ENCODE assay signal across 14 cellular contexts in genomic region chr3:82505079-82505756, GRCh38.
DNase-seq lines count a peak whose midpoint lies in the region; ATAC-seq and TF ChIP-seq lines count a peak whose summit lies in the region.
"Had no signal": no experiment of that assay in that cellular context is flagged by ENCODE, and none has a peak within 500 bp of the region (broad histone marks: within the 10 kb centered on the region; RNA-seq: fewer than 3 reads in every experiment).

No MANE protein-coding gene starts in this region.

- no peaks in the 10 kb centered on the region for H3K36me3 ChIP-seq in naive thymus-derived CD4-positive, alpha-beta T cell (ENCODE audit: control insufficient read depth in 2 of 3, insufficient read depth in 3 of 3, low read length in 3 of 3)
- H3K36me3 ChIP-seq: BLaER1 had no signal

- H3K4me1 Mint-ChIP-seq in activated naive CD8-positive, alpha-beta T cell treated with anti-CD3 and anti-CD28 coated beads, Interleukin-2, amount 50 U/mL, for 24 hours = no peaks in the 10 kb centered on the region
- H3K4me1 Mint-ChIP-seq in activated naive CD8-positive, alpha-beta T cell treated with anti-CD3 and anti-CD28 coated beads for 36 hours = no peaks in the 10 kb centered on the region
- H3K4me1 Mint-ChIP-seq in chondrocyte (ENCODE audit: low read depth) = no peaks in the 10 kb centered on the region
- no peaks in the 10 kb centered on the region for H3K4me1 Mint-ChIP-seq in naive thymus-derived CD4-positive, alpha-beta T cell
- H3K4me1 Mint-ChIP-seq in stimulated activated effector memory CD8-positive, alpha-beta T cell treated with anti-CD3 and anti-CD28 coated beads, Interleukin-12 subunit alpha, Interleukin-12 subunit beta, amount 100 ng/mL, for 72 hours = no peaks in the 10 kb centered on the region
- no peaks in the 10 kb centered on the region for H3K4me1 Mint-ChIP-seq in CD4-positive, alpha-beta T cell (ENCODE audit: low read depth)

- H3K4me3 Mint-ChIP-seq in activated naive CD8-positive, alpha-beta T cell treated with anti-CD3 and anti-CD28 coated beads, Interleukin-2, amount 50 U/mL, for 24 hours = no peak overlapping the region
- H3K4me3 Mint-ChIP-seq in activated naive CD8-positive, alpha-beta T cell treated with anti-CD3 and anti-CD28 coated beads for 36 hours = no peak overlapping the region
- H3K4me3 Mint-ChIP-seq in chondrocyte (ENCODE audit: unreplicated experiment) = no peak overlapping the region
- H3K4me3 Mint-ChIP-seq in naive thymus-derived CD4-positive, alpha-beta T cell = no peak overlapping the region
- H3K4me3 Mint-ChIP-seq in stimulated activated effector memory CD8-positive, alpha-beta T cell treated with anti-CD3 and anti-CD28 coated beads, Interleukin-12 subunit alpha, Interleukin-12 subunit beta, amount 100 ng/mL, for 72 hours = no peak overlapping the region
- H3K4me3 Mint-ChIP-seq in CD4-positive, alpha-beta T cell = no peak overlapping the region

- peaks cover 10% of the 10 kb centered on the region for H3K9me3 Mint-ChIP-seq in activated naive CD8-positive, alpha-beta T cell treated with anti-CD3 and anti-CD28 coated beads, Interleukin-2, amount 50 U/mL, for 24 hours
- H3K9me3 Mint-ChIP-seq in activated naive CD8-positive, alpha-beta T cell treated with anti-CD3 and anti-CD28 coated beads for 36 hours = no peaks in the 10 kb centered on the region
- H3K9me3 Mint-ChIP-seq in chondrocyte (ENCODE audit: low read depth) = peaks cover 5% of the 10 kb centered on the region
- peaks cover 0 to 14% (median 3%) of the 10 kb centered on the region in 11 donors for H3K9me3 Mint-ChIP-seq in naive thymus-derived CD4-positive, alpha-beta T cell
- H3K9me3 Mint-ChIP-seq in stimulated activated effector memory CD8-positive, alpha-beta T cell treated with anti-CD3 and anti-CD28 coated beads, Interleukin-12 subunit alpha, Interleukin-12 subunit beta, amount 100 ng/mL, for 72 hours = peaks cover 12% of the 10 kb centered on the region
- H3K9me3 Mint-ChIP-seq in CD4-positive, alpha-beta T cell = peaks cover 5% of the 10 kb centered on the region

- POLR2A ChIA-PET in naive thymus-derived CD4-positive, alpha-beta T cell (lab: Charles Lee) = no interaction called here
- POLR2A ChIA-PET in CD4-positive, alpha-beta T cell (lab: Charles Lee) = no interaction called here

- no peak for DNase-seq in activated naive CD8-positive, alpha-beta T cell treated with anti-CD3 and anti-CD28 coated beads, Interleukin-2, amount 50 U/mL, for 24 hours
- no peak for DNase-seq in activated naive CD8-positive, alpha-beta T cell treated with anti-CD3 and anti-CD28 coated beads for 36 hours
- peak; percentile 69 for DNase-seq in chondrocyte (ENCODE audit: low spot score)
- no peak for DNase-seq in naive thymus-derived CD4-positive, alpha-beta T cell
- DNase-seq in stimulated activated effector memory CD8-positive, alpha-beta T cell treated with anti-CD3 and anti-CD28 coated beads, Interleukin-12 subunit alpha, Interleukin-12 subunit beta, amount 100 ng/mL, for 72 hours (ENCODE audit: low spot score in 2 of 2) = no peak
- no peak for DNase-seq in CD4-positive, alpha-beta T cell
- DNase-seq in NCI-H748 treated with DMSO at 0.1 percent for 48 hours (lab: John Stamatoyannopoulos, UW) = no peak
- DNase-seq in activated gamma-delta T cell treated with Interleukin-2 at 50 U/mL for 16 hours = no peak
- DNase-seq: DMS 273 treated with DMSO at 0.1 percent for 48 hours, GM23248, H7 had no signal

- no peaks in the 10 kb centered on the region for H3K9me3 ChIP-seq in naive thymus-derived CD4-positive, alpha-beta T cell (ENCODE audit: control insufficient read depth in 2 of 3, low read length in 3 of 3)
- no peaks in the 10 kb centered on the region for H3K9me3 ChIP-seq in CD4-positive, alpha-beta T cell (ENCODE audit: control insufficient read depth, low read length)

- CTCF ChIA-PET in naive thymus-derived CD4-positive, alpha-beta T cell (lab: Charles Lee) = no interaction called here
- CTCF ChIA-PET in CD4-positive, alpha-beta T cell (lab: Charles Lee) = no interaction called here

- no peak for TF ChIP-seq CTCF in chondrocyte (IDR thresholded peaks at IDR 0.05)
- TF ChIP-seq CTCF in CD4-positive, alpha-beta T cell (IDR thresholded peaks at IDR 0.05) = no peak

- no peak overlapping the region for H3K27ac ChIP-seq in naive thymus-derived CD4-positive, alpha-beta T cell (ENCODE audit: low read depth, low read length)
- no peak overlapping the region for H3K27ac ChIP-seq in CD4-positive, alpha-beta T cell (ENCODE audit: low read depth, low read length)
- H3K27ac ChIP-seq: 22Rv1, BLaER1, GM23248, HL-60 had no signal

- no peak overlapping the region for H3K27ac Mint-ChIP-seq in activated naive CD8-positive, alpha-beta T cell treated with anti-CD3 and anti-CD28 coated beads, Interleukin-2, amount 50 U/mL, for 24 hours
- no peak overlapping the region for H3K27ac Mint-ChIP-seq in activated naive CD8-positive, alpha-beta T cell treated with anti-CD3 and anti-CD28 coated beads for 36 hours
- H3K27ac Mint-ChIP-seq in chondrocyte (ENCODE audit: unreplicated experiment) = no peak overlapping the region
- no peak overlapping the region for H3K27ac Mint-ChIP-seq in naive thymus-derived CD4-positive, alpha-beta T cell
- no peak overlapping the region for H3K27ac Mint-ChIP-seq in stimulated activated effector memory CD8-positive, alpha-beta T cell treated with anti-CD3 and anti-CD28 coated beads, Interleukin-12 subunit alpha, Interleukin-12 subunit beta, amount 100 ng/mL, for 72 hours
- no peak overlapping the region for H3K27ac Mint-ChIP-seq in CD4-positive, alpha-beta T cell

- no peaks in the 10 kb centered on the region for H3K27me3 Mint-ChIP-seq in activated naive CD8-positive, alpha-beta T cell treated with anti-CD3 and anti-CD28 coated beads, Interleukin-2, amount 50 U/mL, for 24 hours
- H3K27me3 Mint-ChIP-seq in activated naive CD8-positive, alpha-beta T cell treated with anti-CD3 and anti-CD28 coated beads for 36 hours = no peaks in the 10 kb centered on the region
- peaks cover 1% of the 10 kb centered on the region for H3K27me3 Mint-ChIP-seq in chondrocyte (ENCODE audit: low read depth)
- H3K27me3 Mint-ChIP-seq in naive thymus-derived CD4-positive, alpha-beta T cell = no peaks in the 10 kb centered on the region
- no peaks in the 10 kb centered on the region for H3K27me3 Mint-ChIP-seq in CD4-positive, alpha-beta T cell

- H3K4me1 ChIP-seq in naive thymus-derived CD4-positive, alpha-beta T cell (ENCODE audit: control insufficient read depth in 2 of 2, insufficient read depth in 2 of 2, low read length in 2 of 2) = no peaks in the 10 kb centered on the region
- H3K4me1 ChIP-seq: BLaER1 had no signal

- intact Hi-C loops in naive thymus-derived CD4-positive, alpha-beta T cell (cut with micrococcal nuclease) = no loop called here
- intact Hi-C loops in CD4-positive, alpha-beta T cell (cut with DNase I, micrococcal nuclease) = no loop called here

- H3K27me3 ChIP-seq in naive thymus-derived CD4-positive, alpha-beta T cell (ENCODE audit: control insufficient read depth in 2 of 2, insufficient read depth in 2 of 2, low read length in 2 of 2) = no peaks in the 10 kb centered on the region
- H3K27me3 ChIP-seq in CD4-positive, alpha-beta T cell (ENCODE audit: control insufficient read depth, insufficient read depth, low read length) = no peaks in the 10 kb centered on the region
- H3K27me3 ChIP-seq: BLaER1 had no signal

- no peak overlapping the region for H3K4me3 ChIP-seq in naive thymus-derived CD4-positive, alpha-beta T cell (ENCODE audit: low read length)
- H3K4me3 ChIP-seq: BLaER1, GM23248 had no signal

- peak; percentile 28 for ATAC-seq in activated naive CD8-positive, alpha-beta T cell treated with anti-CD3 and anti-CD28 coated beads, Interleukin-2, amount 50 U/mL, for 24 hours
- ATAC-seq in naive thymus-derived CD4-positive, alpha-beta T cell = peak; percentile 16
- ATAC-seq in stimulated activated effector memory CD8-positive, alpha-beta T cell treated with anti-CD3 and anti-CD28 coated beads, Interleukin-12 subunit alpha, Interleukin-12 subunit beta, amount 100 ng/mL, for 72 hours = peak; percentile 8
- no peak for ATAC-seq in CD4-positive, alpha-beta T cell (ENCODE audit: poor library complexity)

- no peaks in the 10 kb centered on the region for H3K36me3 Mint-ChIP-seq in activated naive CD8-positive, alpha-beta T cell treated with anti-CD3 and anti-CD28 coated beads, Interleukin-2, amount 50 U/mL, for 24 hours (ENCODE audit: low read depth)
- H3K36me3 Mint-ChIP-seq in activated naive CD8-positive, alpha-beta T cell treated with anti-CD3 and anti-CD28 coated beads for 36 hours = no peaks in the 10 kb centered on the region
- H3K36me3 Mint-ChIP-seq in chondrocyte (ENCODE audit: low read depth) = no peaks in the 10 kb centered on the region
- H3K36me3 Mint-ChIP-seq in naive thymus-derived CD4-positive, alpha-beta T cell = no peaks in the 10 kb centered on the region
- H3K36me3 Mint-ChIP-seq in stimulated activated effector memory CD8-positive, alpha-beta T cell treated with anti-CD3 and anti-CD28 coated beads, Interleukin-12 subunit alpha, Interleukin-12 subunit beta, amount 100 ng/mL, for 72 hours = no peaks in the 10 kb centered on the region
- no peaks in the 10 kb centered on the region for H3K36me3 Mint-ChIP-seq in CD4-positive, alpha-beta T cell (ENCODE audit: low read depth)
